15 cellular contexts compared by ENCODE assay signal in genomic region chrX:11704725-11705495, GRCh38. TPM values are rescaled to one million over a fixed set of nuclear protein-coding genes. Genes with fewer than 3 reads are reported as not detected.
DNase-seq lines count a peak whose midpoint lies in the region; ATAC-seq, FAIRE-seq and TF ChIP-seq lines count a peak whose summit lies in the region.
"Had no signal": no experiment of that assay in that cellular context is flagged by ENCODE, and none has a peak within 500 bp of the region (broad histone marks: within the 10 kb centered on the region; RNA-seq: fewer than 3 reads in every experiment).

No MANE protein-coding gene starts in this region.

- H3K36me3 ChIP-seq in bronchial epithelial cell (ENCODE audit: control insufficient read depth, insufficient read depth, low read length) (no peaks in the 10 kb centered on the region), mesenchymal stem cell (ENCODE audit: control insufficient read depth in 1 of 2, insufficient read depth in 2 of 2, low read depth in 1 of 2, low read length in 2 of 2) (no peaks in the 10 kb centered on the region)

- H3K4me2 ChIP-seq in mesenchymal stem cell (ENCODE audit: low read length, poor library complexity, severe bottlenecking) = no peak overlapping the region

- H3K79me1 ChIP-seq in mesenchymal stem cell (replicated peaks; ENCODE audit: low read length, poor library complexity, severe bottlenecking) = no peaks in the 10 kb centered on the region

- no peak overlapping the region for H3K4ac ChIP-seq in mesenchymal stem cell (ENCODE audit: low read depth in 1 of 2, low read length in 2 of 2)

- DNase-seq in AG10803 (ENCODE audit: low read depth) (peak; percentile 3), HK-2 (ENCODE audit: unreplicated experiment) (peak; percentile 14), bronchial epithelial cell (ENCODE audit: low read depth) (no peak), mesenchymal stem cell (peak; percentile 18), OCI-M2 (lab: John Stamatoyannopoulos, UW; ENCODE audit: unreplicated experiment) (no peak), HuH-7 (ENCODE audit: low spot score) (no peak), NCI-H1436 treated with DMSO at 0.1 percent for 48 hours (lab: John Stamatoyannopoulos, UW) (no peak)
- DNase-seq: KG1, left colon, NCI-H146, posterior cingulate gyrus, T-helper 1 cell had no signal

- no peak overlapping the region for H2BK15ac ChIP-seq in mesenchymal stem cell (ENCODE audit: low read depth, poor library complexity, severe bottlenecking)

- no peaks in the 10 kb centered on the region for H3K27me3 ChIP-seq in bronchial epithelial cell (ENCODE audit: control insufficient read depth, insufficient read depth, low read length)
- H3K27me3 ChIP-seq in mesenchymal stem cell (ENCODE audit: control insufficient read depth in 1 of 2, insufficient read depth in 1 of 2, low read length in 2 of 2) = no peaks in the 10 kb centered on the region

- no peak overlapping the region for H2BK120ac ChIP-seq in mesenchymal stem cell (ENCODE audit: low read depth, low read length)

- FAIRE-seq in bronchial epithelial cell (lab: Jason Lieb, UNC) = peak; percentile 28

- H3K4me1 ChIP-seq in mesenchymal stem cell (ENCODE audit: control insufficient read depth, insufficient read depth, low read depth, low read length) = peaks cover 9% of the 10 kb centered on the region

- no peak overlapping the region for H3K27ac ChIP-seq in mesenchymal stem cell (ENCODE audit: low read length, poor library complexity, severe bottlenecking)
- H3K27ac ChIP-seq: coronary artery, HL-60 had no signal

- no peak overlapping the region for H3K4me3 ChIP-seq in AG10803 (ENCODE audit: low read length)
- H3K4me3 ChIP-seq in bronchial epithelial cell (ENCODE audit: low read depth, low read length) = no peak overlapping the region
- no peak overlapping the region for H3K4me3 ChIP-seq in mesenchymal stem cell (ENCODE audit: insufficient read depth in 1 of 2, low read depth in 1 of 2, low read length in 2 of 2)
- H3K4me3 ChIP-seq: coronary artery had no signal

- WGBS in mesenchymal stem cell = 68% methylated on average over 11 of the region's 12 CpGs

- H4K91ac ChIP-seq in mesenchymal stem cell (ENCODE audit: low read length) = no peak overlapping the region

- no peak overlapping the region for H4K8ac ChIP-seq in mesenchymal stem cell (ENCODE audit: low read length)

- H2BK5ac ChIP-seq in mesenchymal stem cell (ENCODE audit: low read depth, low read length, poor library complexity, severe bottlenecking) = no peak overlapping the region

- H3K9me3 ChIP-seq in mesenchymal stem cell (ENCODE audit: control insufficient read depth, low read length) = no peaks in the 10 kb centered on the region

- H2AK5ac ChIP-seq in mesenchymal stem cell (ENCODE audit: low read length, severe bottlenecking) = no peak overlapping the region

- peak overlapping the region in 1 of 2 experiments; percentile 21 for H3K18ac ChIP-seq in mesenchymal stem cell (ENCODE audit: low read depth in 1 of 2, low read length in 2 of 2)

- no peak overlapping the region for H3K9ac ChIP-seq in mesenchymal stem cell (ENCODE audit: low read length)

- H2AFZ ChIP-seq in mesenchymal stem cell (ENCODE audit: low read depth, low read length) = no peak overlapping the region

- H3K23ac ChIP-seq in mesenchymal stem cell (ENCODE audit: low read length in 2 of 2) = no peak overlapping the region

- no peak for ATAC-seq in GM18867 (IDR thresholded peaks at IDR 0.05; ENCODE audit: unreplicated experiment)
- ATAC-seq: left colon had no signal

- TF ChIP-seq CTCF in AG10803 (conservative IDR thresholded peaks at IDR 0.05; ENCODE audit: low read length) (no peak), bronchial epithelial cell (IDR thresholded peaks at IDR 0.05; ENCODE audit: insufficient read depth, low read length, severe bottlenecking) (no peak)

- H3K14ac ChIP-seq in mesenchymal stem cell (ENCODE audit: low read length in 2 of 2) = no peak overlapping the region

- no peak overlapping the region for H2BK12ac ChIP-seq in mesenchymal stem cell (ENCODE audit: low read length in 2 of 2)

RNA-seq across cellular contexts. Expression of gene ARHGAP6, which starts 39.2 kb away (rescaled TPM):
- total RNA-seq in bronchial epithelial cell = under 0.01 and 0.38 TPM in 2 replicates
- 13.8 TPM for polyA plus RNA-seq in mesenchymal stem cell (2013, experiment 1 of 2)
- polyA plus RNA-seq in mesenchymal stem cell (2013, experiment 2 of 2) = 13.6 TPM

RNA-seq across cellular contexts. Expression of gene MSL3, which starts 53.1 kb away (rescaled TPM):
- 14.5 and 19.1 TPM in 2 replicates for total RNA-seq in bronchial epithelial cell
- polyA plus RNA-seq in mesenchymal stem cell (2013, experiment 1 of 2) = 24.0 TPM
- 24.4 TPM for polyA plus RNA-seq in mesenchymal stem cell (2013, experiment 2 of 2)

Comparison
In these comparisons a context has a peak if more than half of its experiments do, and no peak if none do; other contexts are left out.
1. DNase-seq: peak in AG10803 (single experiment), HK-2 (single experiment) and mesenchymal stem cell (single experiment); none in bronchial epithelial cell (single experiment), OCI-M2 (single experiment), HuH-7 (single experiment) and NCI-H1436 treated with DMSO at 0.1 percent for 48 hours (single experiment).